In genomic region chr17:49016775-49017463, GRCh38 we compare ENCODE assay signal across 8 cellular contexts.
DNase-seq lines count a peak whose midpoint lies in the region; ATAC-seq and TF ChIP-seq lines count a peak whose summit lies in the region.
"Had no signal": no experiment of that assay in that cellular context is flagged by ENCODE, and none has a peak within 500 bp of the region (broad histone marks: within the 10 kb centered on the region; RNA-seq: fewer than 3 reads in every experiment).

No MANE protein-coding gene starts in this region.

- ATAC-seq in GM21515 (IDR thresholded peaks at IDR 0.05; ENCODE audit: unreplicated experiment) = no peak
- no peak for ATAC-seq in GM18868 (IDR thresholded peaks at IDR 0.05; ENCODE audit: unreplicated experiment)

- no peak for TF ChIP-seq CTCF in retinal pigment epithelial cell (conservative IDR thresholded peaks at IDR 0.05; ENCODE audit: low read depth, low read length)

- no peak overlapping the region for H3K4me3 ChIP-seq in retinal pigment epithelial cell (ENCODE audit: low read length)

- DNase-seq in GM04504 (ENCODE audit: low read depth) = peak; percentile 55
- DNase-seq in NCI-H69 (lab: John Stamatoyannopoulos, UW) = peak; percentile 65
- DNase-seq in fibroblast of gingiva (ENCODE audit: low read depth) = peak; percentile 68
- DNase-seq in retinal pigment epithelial cell (ENCODE audit: low read depth) = peak; percentile 84
- DNase-seq in DMS53 (lab: John Stamatoyannopoulos, UW) = no peak
- DNase-seq: NCI-H187 treated with DMSO at 0.1 percent for 48 hours had no signal
